In genomic region chr16:72104905-72105304, GRCh38 we compare ENCODE assay signal across 1 cellular context.
TF ChIP-seq lines count a peak whose summit lies in the region.

No MANE protein-coding gene starts in this region.

TF ChIP-seq in HepG2, 621 proteins besides CTCF, POLR2A, EP300 and RAD21:
- no peak for TF ChIP-seq ZNF484 (CRISPR knock-in tag; IDR thresholded peaks at IDR 0.05; ENCODE audit: borderline replicate concordance, low read depth)
- peak; percentile 30 for TF ChIP-seq AGO2 (optimal IDR thresholded peaks at IDR 0.05; ENCODE audit: low read depth, low read length)
- TF ChIP-seq DMTF1 (CRISPR knock-in tag; IDR thresholded peaks at IDR 0.05), result no peak
- peak; percentile 53 for TF ChIP-seq SRSF1 (optimal IDR thresholded peaks at IDR 0.05; ENCODE audit: low read depth, low read length)
- no peak for TF ChIP-seq ZNF333 (CRISPR knock-in tag; IDR thresholded peaks at IDR 0.05; ENCODE audit: borderline replicate concordance)
